19 cellular contexts compared by ENCODE assay signal in genomic region chr10:114350751-114351150, GRCh38. TPM values are rescaled to one million over a fixed set of nuclear protein-coding genes. Genes with fewer than 3 reads are reported as not detected.
DNase-seq lines count a peak whose midpoint lies in the region; ATAC-seq and TF ChIP-seq lines count a peak whose summit lies in the region.
"Had no signal": no experiment of that assay in that cellular context is flagged by ENCODE, and none has a peak within 500 bp of the region (broad histone marks: within the 10 kb centered on the region; RNA-seq: fewer than 3 reads in every experiment).

No MANE protein-coding gene starts in this region.

- no peaks in the 10 kb centered on the region for H3K36me3 Mint-ChIP-seq in neural progenitor cell
- H3K36me3 Mint-ChIP-seq: stimulated activated memory B cell treated with anti-CD40 and anti-IgM and Interleukin-4, amounts not matched to agents 10 μg/mL and 1 μg/mL and 100 μg/mL, for 72 hours had no signal

- H3K9ac ChIP-seq in neural progenitor cell = no peak overlapping the region

- no peaks in the 10 kb centered on the region for H4K20me1 ChIP-seq in neural progenitor cell (ENCODE audit: low read depth)

- no peak for ATAC-seq in activated CD4-positive, CD25-positive, alpha-beta regulatory T cell treated with anti-CD3 and anti-CD28 coated beads, Interleukin-2, amount 50 U/mL, for 24 hours
- ATAC-seq in HG02623 (IDR thresholded peaks at IDR 0.05; ENCODE audit: unreplicated experiment) (no peak), GM21423 (IDR thresholded peaks at IDR 0.05; ENCODE audit: unreplicated experiment) (no peak)
- ATAC-seq: activated T-cell treated with anti-CD3 and anti-CD28 coated beads, Interleukin-2, amount 50 U/mL, for 72 hours; PC-3; stimulated activated memory B cell treated with anti-CD40 and anti-IgM and Interleukin-4, amounts not matched to agents 10 μg/mL and 1 μg/mL and 100 μg/mL, for 72 hours; T-helper 17 cell had no signal

- H3K4me2 ChIP-seq in neural progenitor cell = peak overlapping the region; percentile 68

- TF ChIP-seq POLR2A in esophagus squamous epithelium (IDR thresholded peaks at IDR 0.05) (no peak), tibial nerve (IDR thresholded peaks at IDR 0.05) (no peak)

- intact Hi-C loops in esophagus squamous epithelium (cut with DNase I) = no loop called here

- no peaks in the 10 kb centered on the region for H3K36me3 ChIP-seq in esophagus squamous epithelium
- H3K36me3 ChIP-seq in neural progenitor cell = no peaks in the 10 kb centered on the region
- H3K36me3 ChIP-seq in tibial nerve = no peaks in the 10 kb centered on the region
- H3K36me3 ChIP-seq: heart right ventricle, SJCRH30, tibial artery had no signal

- H3K27ac ChIP-seq in esophagus squamous epithelium (peak overlapping the region in 3 of 4 donors; percentile 40 to 57 (median 47)), neural progenitor cell (peak overlapping the region; percentile 92), tibial nerve (peak overlapping the region; percentile 19 to 93 (median 70))
- H3K27ac ChIP-seq: SJCRH30, tibial artery had no signal

- H3K27ac Mint-ChIP-seq in neural progenitor cell = peak overlapping the region; percentile 93
- H3K27ac Mint-ChIP-seq: activated T-cell treated with anti-CD3 and anti-CD28 coated beads, Interleukin-2, amount 50 U/mL, for 72 hours; stimulated activated memory B cell treated with anti-CD40 and anti-IgM and Interleukin-4, amounts not matched to agents 10 μg/mL and 1 μg/mL and 100 μg/mL, for 72 hours; T-helper 17 cell had no signal

- H3K9me3 Mint-ChIP-seq in neural progenitor cell = no peaks in the 10 kb centered on the region
- H3K9me3 Mint-ChIP-seq: activated T-cell treated with anti-CD3 and anti-CD28 coated beads, Interleukin-2, amount 50 U/mL, for 72 hours; stimulated activated memory B cell treated with anti-CD40 and anti-IgM and Interleukin-4, amounts not matched to agents 10 μg/mL and 1 μg/mL and 100 μg/mL, for 72 hours had no signal

- TF ChIP-seq EP300 in tibial nerve (IDR thresholded peaks at IDR 0.05) = no peak

- H3K27me3 Mint-ChIP-seq in neural progenitor cell (ENCODE audit: insufficient read depth, low read depth) = peaks cover 8% of the 10 kb centered on the region

- no peak overlapping the region for H2AFZ ChIP-seq in neural progenitor cell (replicated peaks)

- no peaks in the 10 kb centered on the region for H3K9me3 ChIP-seq in esophagus squamous epithelium
- no peaks in the 10 kb centered on the region for H3K9me3 ChIP-seq in neural progenitor cell (ENCODE audit: low read depth)
- no peaks in the 10 kb centered on the region for H3K9me3 ChIP-seq in tibial nerve
- H3K9me3 ChIP-seq: heart right ventricle, SJCRH30, tibial artery had no signal

- H3K4me1 ChIP-seq in esophagus squamous epithelium (peaks cover 9 to 25% (median 9%) of the 10 kb centered on the region in 3 donors), neural progenitor cell (peaks cover 32% of the 10 kb centered on the region), tibial nerve (peaks cover 0 to 100% (median 59%) of the 10 kb centered on the region in 4 donors)

- WGBS in esophagus squamous epithelium, 2 donors = 86 to 89% methylated on average over 5 to 10 of the region's 11 CpGs
- 38 to 48% methylated on average over 9 to 11 of the region's 11 CpGs for WGBS in tibial nerve, 2 donors

- H3K4me1 Mint-ChIP-seq in neural progenitor cell = peaks cover 67% of the 10 kb centered on the region
- H3K4me1 Mint-ChIP-seq: stimulated activated memory B cell treated with anti-CD40 and anti-IgM and Interleukin-4, amounts not matched to agents 10 μg/mL and 1 μg/mL and 100 μg/mL, for 72 hours; T-helper 17 cell had no signal

- peak; percentile 6 for DNase-seq in NCI-H2227 treated with DMSO at 0.1 percent for 48 hours (lab: John Stamatoyannopoulos, UW)
- no peak for DNase-seq in esophagus squamous epithelium (lab: John Stamatoyannopoulos, UW)
- peak; percentile 98 for DNase-seq in neural progenitor cell (ENCODE audit: low spot score)
- DNase-seq in tibial nerve (ENCODE audit: low spot score in 2 of 2) = no peak
- DNase-seq: activated naive CD4-positive, alpha-beta T cell treated with anti-CD3 and anti-CD28 coated beads, Interleukin-2, amount 50 U/mL, for 16 hours; activated T-cell treated with anti-CD3 and anti-CD28 coated beads, Interleukin-2, amount 50 U/mL, for 72 hours; AML-193; aorta; heart right ventricle; NCI-H1105 treated with DMSO at 0.1 percent for 48 hours; NCI-H774; PC-3; SJCRH30; T-helper 17 cell; tibial artery had no signal

- no peaks in the 10 kb centered on the region for H3K79me2 ChIP-seq in neural progenitor cell (ENCODE audit: low read depth)

- H3K27me3 ChIP-seq in esophagus squamous epithelium = no peaks in the 10 kb centered on the region
- H3K27me3 ChIP-seq in neural progenitor cell = no peaks in the 10 kb centered on the region
- H3K27me3 ChIP-seq in tibial nerve = no peaks in the 10 kb centered on the region
- H3K27me3 ChIP-seq: heart right ventricle, SJCRH30, tibial artery had no signal

- peaks cover 27% of the 10 kb centered on the region for H3F3A ChIP-seq in neural progenitor cell (ENCODE audit: low read depth)

- no peak overlapping the region for H3K4me3 ChIP-seq in esophagus squamous epithelium
- H3K4me3 ChIP-seq in neural progenitor cell = peak overlapping the region; percentile 6
- no peak overlapping the region for H3K4me3 ChIP-seq in tibial nerve
- H3K4me3 ChIP-seq: heart right ventricle, SJCRH30, tibial artery had no signal

- H3K4me3 Mint-ChIP-seq in neural progenitor cell = peak overlapping the region; percentile 23
- H3K4me3 Mint-ChIP-seq: activated T-cell treated with anti-CD3 and anti-CD28 coated beads, Interleukin-2, amount 50 U/mL, for 72 hours; stimulated activated memory B cell treated with anti-CD40 and anti-IgM and Interleukin-4, amounts not matched to agents 10 μg/mL and 1 μg/mL and 100 μg/mL, for 72 hours; T-helper 17 cell had no signal

- TF ChIP-seq CTCF in esophagus squamous epithelium (IDR thresholded peaks at IDR 0.05) (no peak), neural progenitor cell (IDR thresholded peaks at IDR 0.05) (no peak), tibial nerve (IDR thresholded peaks at IDR 0.05) (no peak)

RNA-seq across cellular contexts. Expression of gene AFAP1L2, which starts 53.6 kb away (rescaled TPM):
- total RNA-seq in esophagus squamous epithelium (10 to 100 TPM in 3 of 4 donors, 1 to 10 TPM in 1; 9.8 to 15.5 (median 11.8) TPM), neural progenitor cell (ENCODE audit: low replicate concordance) (4.8 and 6.9 TPM in 2 replicates), tibial nerve (100 to 1,000 TPM in 3 of 4 donors, 10 to 100 TPM in 1; 96.3 to 176 (median 127) TPM)

Comparison
In these comparisons a context has a peak if more than half of its experiments do, and no peak if none do; other contexts are left out.
1. DNase-seq: peak in NCI-H2227 treated with DMSO at 0.1 percent for 48 hours (single experiment) and neural progenitor cell (single experiment); none in esophagus squamous epithelium (single experiment) and tibial nerve (0 of 2).
2. RNA of gene AFAP1L2, which starts 53.6 kb away (total RNA-seq): 96.3 to 176 TPM in tibial nerve; 9.8 to 15.5 TPM in esophagus squamous epithelium and 4.8 to 6.9 TPM in neural progenitor cell; every median in the first group is over 4 times any median in the second.
3. Peak in every context shown above with its lines, with median percentiles within 50 percentile points of each other: H3K27ac ChIP-seq.